Comparison of ENCODE assay signal across 30 cellular contexts in the genomic region with DNA sequence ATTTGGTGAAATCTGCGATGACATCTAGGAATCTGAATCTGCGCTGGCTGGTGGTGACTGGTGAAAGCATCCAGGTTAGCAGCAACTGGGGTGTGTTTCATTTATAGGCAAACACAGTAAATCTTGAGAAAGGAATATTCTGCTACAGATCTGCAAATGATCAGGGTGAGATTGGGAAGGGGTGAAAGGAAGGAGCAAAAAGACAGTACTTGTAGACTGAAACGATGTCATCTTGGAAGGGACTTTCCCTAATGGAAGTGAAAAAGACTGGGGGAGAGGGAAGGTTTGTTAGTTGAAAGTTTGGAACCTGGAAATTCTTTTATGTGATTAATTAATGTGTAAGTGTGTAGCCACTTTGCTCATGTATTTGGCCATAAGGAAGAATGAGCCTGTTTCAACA.
"Had no signal": no experiment of that assay in that cellular context is flagged by ENCODE, and none has a peak within 500 bp of the region (broad histone marks: within the 10 kb centered on the region; RNA-seq: fewer than 3 reads in every experiment).

No MANE protein-coding gene starts in this region.

- FAIRE-seq: RCC 7860 had no signal

- H3K4me3 Mint-ChIP-seq: T-cell had no signal

- H3K9me3 ChIP-seq: MG63, SJCRH30 had no signal

- H2AFZ ChIP-seq: PC-9 had no signal

- H3K36me3 Mint-ChIP-seq: T-cell had no signal

- H3K27ac Mint-ChIP-seq: T-cell had no signal

- H3K27ac ChIP-seq: PC-9, RWPE1, SJCRH30, SK-N-MC had no signal

- H3K4me1 Mint-ChIP-seq: T-cell had no signal

- H3K27me3 ChIP-seq: MG63, SJCRH30 had no signal

- DNase-seq: Kasumi-1, MG63, NCI-H1048, NCI-H1105, NCI-H1417 treated with DMSO at 0.1 percent for 48 hours, NCI-H1436 treated with DMSO at 0.1 percent for 48 hours, NCI-H187, NCI-H1930, NCI-H2029 treated with DMSO at 0.1 percent for 48 hours, NCI-H2081 treated with DMSO at 0.1 percent for 48 hours, NCI-H2107, NCI-H2171, NCI-H226, NCI-H446 treated with DMSO at 0.1 percent for 48 hours, NCI-H510A, NCI-H524, NCI-H526, NCI-H748 treated with DMSO at 0.1 percent for 48 hours, NCI-H82, PC-9, SHP77, SIG-M5, SJCRH30, T-cell had no signal

- H3K4me1 ChIP-seq: SJCRH30 had no signal

- H3K4me2 ChIP-seq: PC-9 had no signal

- ATAC-seq: Panc1, Right ventricle myocardium inferior, SK-N-SH treated with all-trans-retinoic acid at 6 μM for 48 hours, T-cell had no signal

- H3K36me3 ChIP-seq: SJCRH30 had no signal

- H3K4me3 ChIP-seq: MG63, PC-9, SJCRH30, SK-N-MC had no signal
